Comparison of ENCODE assay signal across 18 cellular contexts in the genomic region with DNA sequence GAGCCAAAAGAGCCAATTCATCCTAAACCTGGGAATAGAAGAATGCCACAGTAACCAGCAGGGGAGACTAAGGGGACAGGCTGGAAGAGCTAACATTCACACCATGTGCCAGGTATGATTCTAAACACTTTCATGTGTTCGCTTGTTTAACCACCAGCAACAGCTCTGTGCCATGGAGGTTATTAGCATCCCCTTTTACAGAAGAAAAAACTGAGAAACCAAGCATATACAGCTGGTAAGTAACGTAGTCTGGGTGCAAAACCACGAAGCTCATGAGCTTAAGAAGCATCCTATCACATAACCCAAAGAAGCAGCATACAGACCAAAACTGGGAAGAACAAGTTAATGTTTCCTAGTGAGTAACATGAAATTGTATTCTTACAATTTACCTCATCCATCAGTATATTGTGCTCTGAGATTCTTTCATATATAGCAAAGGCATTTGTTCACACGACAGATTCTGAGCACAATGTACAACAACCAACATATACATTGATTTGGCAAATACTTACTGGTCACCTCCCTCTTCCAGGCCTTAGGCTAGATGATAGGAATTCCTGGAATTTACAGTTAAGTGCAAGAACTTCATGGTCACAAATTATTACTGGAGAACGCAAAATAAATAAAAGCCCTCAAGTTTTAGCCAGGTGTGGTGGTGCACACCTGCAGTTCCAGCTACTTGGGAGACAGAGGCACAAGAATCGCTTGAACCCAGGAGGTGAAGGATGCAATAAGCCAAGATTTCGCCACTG. TPM values are rescaled to one million over a fixed set of nuclear protein-coding genes. Genes with fewer than 3 reads are reported as not detected.
DNase-seq lines count a peak whose midpoint lies in the region; ATAC-seq, FAIRE-seq and TF ChIP-seq lines count a peak whose summit lies in the region.
"Had no signal": no experiment of that assay in that cellular context is flagged by ENCODE, and none has a peak within 500 bp of the region (broad histone marks: within the 10 kb centered on the region; RNA-seq: fewer than 3 reads in every experiment).

No MANE protein-coding gene starts in this region.

- H3K9me3 ChIP-seq in PC-3 (ENCODE audit: low read length) = no peaks in the 10 kb centered on the region
- H3K9me3 ChIP-seq: SJSA1 had no signal

- no peaks in the 10 kb centered on the region for H3K79me2 ChIP-seq in PC-3 (ENCODE audit: low read length)

- intact Hi-C loops in PC-3 (cut with micrococcal nuclease) = no loop called here

- peak; percentile 38 for FAIRE-seq in HTR-8/SVneo (lab: Jason Lieb, UNC)

- no TSS peak for BruUV-seq in PC-3 (replicated peaks; lab: Mats Ljungman, UMichigan)

- POLR2A ChIA-PET in PC-3 (lab: Charles Lee; ENCODE audit: unreplicated experiment) = no interaction called here

- peaks cover 30% of the 10 kb centered on the region for H3K4me1 ChIP-seq in PC-3 (ENCODE audit: insufficient read depth, low read length)

- no peaks in the 10 kb centered on the region for H3K27me3 ChIP-seq in PC-3 (ENCODE audit: low read length)
- H3K27me3 ChIP-seq: SJSA1 had no signal

- H3F3A ChIP-seq in PC-3 (ENCODE audit: low read length, unreplicated experiment) = peaks cover 6% of the 10 kb centered on the region

- no peak overlapping the region for H3K4me2 ChIP-seq in PC-3 (ENCODE audit: low read length)

- H3K27ac ChIP-seq in PC-3 (ENCODE audit: low read length) = no peak overlapping the region
- H3K27ac ChIP-seq: RWPE1, SJSA1 had no signal

- H3K4me3 ChIP-seq in PC-3 (ENCODE audit: low read length) = no peak overlapping the region
- H3K4me3 ChIP-seq: SJSA1 had no signal

- H3K9me2 ChIP-seq in PC-3 (replicated peaks; ENCODE audit: low read length) = no peaks in the 10 kb centered on the region

- CTCF ChIA-PET in PC-3 (lab: Charles Lee) = no interaction called here

- no peak overlapping the region for H2AFZ ChIP-seq in PC-3 (ENCODE audit: low read length)

- H3K36me3 ChIP-seq in PC-3 (ENCODE audit: low read depth, low read length) = no peaks in the 10 kb centered on the region
- H3K36me3 ChIP-seq: SJSA1 had no signal

- DNase-seq in ELR (ENCODE audit: low read depth) (peak; percentile 33), HTR-8/SVneo (ENCODE audit: insufficient read length, low spot score) (no peak), PC-3 (peak; percentile 42), left kidney (ENCODE audit: low read depth, low spot score) (peak; percentile 18), epidermal melanocyte (ENCODE audit: insufficient read length, low spot score) (no peak), anterior cingulate cortex (lab: John Stamatoyannopoulos, UW) (no peak)
- no peak for DNase-seq in activated CD4-positive, alpha-beta T cell treated with anti-CD3 and anti-CD28 coated beads for 1 hour
- DNase-seq: ACHN, AML-193, DMS 273 treated with DMSO at 0.1 percent for 48 hours, H7, KBM-7, NCI-H1436, NCI-H226, NCI-H524 treated with DMSO at 0.1 percent for 48 hours had no signal

- no peak for TF ChIP-seq CTCF in PC-3 (conservative IDR thresholded peaks at IDR 0.05; ENCODE audit: low read depth, low read length)

- no peaks in the 10 kb centered on the region for H4K20me1 ChIP-seq in PC-3 (ENCODE audit: low read length)

- no peak for ATAC-seq in PC-3
- no peak for ATAC-seq in HG03045 (IDR thresholded peaks at IDR 0.05; ENCODE audit: unreplicated experiment)

- no peak overlapping the region for H3K9ac ChIP-seq in PC-3 (ENCODE audit: low read length)

RNA-seq across cellular contexts. Expression of gene HNRNPA3, which starts 36.5 kb away (rescaled TPM):
- total RNA-seq in PC-3 (2014; rRNA removed) = 50.3 and 90.2 TPM in 2 replicates

Comparison
In these comparisons a context has a peak if more than half of its experiments do, and no peak if none do; other contexts are left out.
1. DNase-seq: peak in ELR (single experiment), PC-3 (single experiment) and left kidney (single experiment); none in HTR-8/SVneo (single experiment), epidermal melanocyte (single experiment), anterior cingulate cortex (0 of 58) and activated CD4-positive, alpha-beta T cell treated with anti-CD3 and anti-CD28 coated beads for 1 hour (single experiment).